ENCODE assay signal across 21 cellular contexts in genomic region chr6:48429021-48429420, GRCh38.
DNase-seq lines count a peak whose midpoint lies in the region; ATAC-seq, FAIRE-seq and TF ChIP-seq lines count a peak whose summit lies in the region.
"Had no signal": no experiment of that assay in that cellular context is flagged by ENCODE, and none has a peak within 500 bp of the region (broad histone marks: within the 10 kb centered on the region; RNA-seq: fewer than 3 reads in every experiment).

No MANE protein-coding gene starts in this region.

- no peak overlapping the region for H3K4me3 ChIP-seq in HepG2 (replicated peaks in 1 of 3; ENCODE audit: insufficient read depth in 1 of 3, low read depth in 2 of 3, low read length in 3 of 3)
- no peak overlapping the region for H3K4me3 ChIP-seq in right lobe of liver
- H3K4me3 ChIP-seq in cardiac fibroblast (replicated peaks in 1 of 2; ENCODE audit: low read depth in 2 of 2, low read length in 2 of 2) = no peak overlapping the region
- H3K4me3 ChIP-seq in WERI-Rb-1 (ENCODE audit: low read depth, low read length) = no peak overlapping the region
- H3K4me3 ChIP-seq in endodermal cell (ENCODE audit: low read length) = no peak overlapping the region
- H3K4me3 ChIP-seq: colonic mucosa, heart right ventricle had no signal

- H3K9ac ChIP-seq in HepG2 (ENCODE audit: insufficient read depth, low read depth, low read length) (no peak overlapping the region), endodermal cell (ENCODE audit: extremely low read depth, low read length, poor library complexity, severe bottlenecking) (no peak overlapping the region)

- H3K79me2 ChIP-seq in HepG2 (ENCODE audit: insufficient read depth, low read length) = no peaks in the 10 kb centered on the region

- TF ChIP-seq EP300 in HepG2 (IDR thresholded peaks at IDR 0.05; ENCODE audit: low read depth in 2 of 2, low read length in 2 of 2) = no peak
- TF ChIP-seq EP300 in HepG2 (CRISPR knock-in tag; IDR thresholded peaks at IDR 0.05; ENCODE audit: borderline replicate concordance) = no peak

- intact Hi-C loops in HepG2 (cut with micrococcal nuclease; ENCODE audit: unreplicated experiment) = no loop called here
- intact Hi-C loops in right lobe of liver (cut with DNase I) = no loop called here

- ATAC-seq in HepG2 (peak; percentile 24; the same call in 1 of the 3 replicates), right lobe of liver (no peak), HG03378 (IDR thresholded peaks at IDR 0.05; ENCODE audit: unreplicated experiment) (no peak)
- ATAC-seq: activated CD4-positive, CD25-positive, alpha-beta regulatory T cell treated with anti-CD3 and anti-CD28 coated beads, Interleukin-2, amount 50 U/mL, for 24 hours; heart right ventricle; stimulated activated naive CD8-positive, alpha-beta T cell treated with anti-CD3 and anti-CD28 coated beads, Interleukin-15, amount 100 ng/mL, for 72 hours had no signal

- POLR2A ChIA-PET in HepG2 (lab: Yijun Ruan, JAX) = no interaction called here

- H3K9me3 ChIP-seq in HepG2 (ENCODE audit: low read length) = no peaks in the 10 kb centered on the region
- no peaks in the 10 kb centered on the region for H3K9me3 ChIP-seq in right lobe of liver
- no peaks in the 10 kb centered on the region for H3K9me3 ChIP-seq in WERI-Rb-1 (ENCODE audit: severe bottlenecking)
- H3K9me3 ChIP-seq in endodermal cell (ENCODE audit: control insufficient read depth, low read length) = no peaks in the 10 kb centered on the region
- H3K9me3 ChIP-seq: colonic mucosa, heart right ventricle had no signal

- DNase-seq in HepG2 (ENCODE audit: low spot score) (no peak), right lobe of liver (no peak), NCI-H510A treated with DMSO at 0.1 percent for 48 hours (lab: John Stamatoyannopoulos, UW) (peak; percentile 96), cardiac fibroblast (ENCODE audit: low read depth in 2 of 2) (peak; percentile 6 to 17), WERI-Rb-1 (no peak), endodermal cell (no peak), mucosa of gallbladder (ENCODE audit: low spot score) (no peak)
- DNase-seq: amygdala; CD4-positive, CD25-positive, alpha-beta regulatory T cell; colonic mucosa; heart right ventricle; islet precursor cell; NCI-H2081 treated with DMSO at 0.1 percent for 48 hours; NK-92 treated with Interleukin-12 subunit alpha and Interleukin-12 subunit beta, amount 100 ng/mL, for 24 hours; Right ventricle myocardium superior; stimulated activated CD4-positive, alpha-beta T cell treated with anti-CD3 and anti-CD28 coated beads, Interleukin-15, amount 100 ng/mL, for 24 hours; stimulated activated naive CD8-positive, alpha-beta T cell treated with anti-CD3 and anti-CD28 coated beads, Interleukin-15, amount 100 ng/mL, for 72 hours had no signal

- H3K36me3 ChIP-seq in HepG2 (replicated peaks in 1 of 2; ENCODE audit: control insufficient read depth in 1 of 2, insufficient read depth in 2 of 2, low read length in 2 of 2) (no peaks in the 10 kb centered on the region), right lobe of liver (no peaks in the 10 kb centered on the region), WERI-Rb-1 (no peaks in the 10 kb centered on the region), endodermal cell (ENCODE audit: control insufficient read depth, insufficient read depth, low read length) (no peaks in the 10 kb centered on the region)
- H3K36me3 ChIP-seq: colonic mucosa, heart right ventricle had no signal

- no peaks in the 10 kb centered on the region for H3K36me3 Mint-ChIP-seq in endodermal cell (ENCODE audit: low read depth)
- H3K36me3 Mint-ChIP-seq: CD4-positive, CD25-positive, alpha-beta regulatory T cell had no signal

- TF ChIP-seq CTCF in HepG2 (CRISPR knock-in tag; IDR thresholded peaks at IDR 0.05) (no peak), right lobe of liver (IDR thresholded peaks at IDR 0.05) (no peak), cardiac fibroblast (IDR thresholded peaks at IDR 0.05; ENCODE audit: low read depth, low read length) (no peak), WERI-Rb-1 (IDR thresholded peaks at IDR 0.05; ENCODE audit: low read depth, low read length) (no peak), endodermal cell (conservative IDR thresholded peaks at IDR 0.05) (no peak)

- H3K27ac ChIP-seq in HepG2 (ENCODE audit: extremely low read length, insufficient read depth, low read length) (no peak overlapping the region), right lobe of liver (no peak overlapping the region), WERI-Rb-1 (no peak overlapping the region), endodermal cell (ENCODE audit: low read depth, low read length) (no peak overlapping the region)
- H3K27ac ChIP-seq: colonic mucosa, heart right ventricle had no signal

- H3K27me3 Mint-ChIP-seq in endodermal cell (ENCODE audit: insufficient read depth) = no peaks in the 10 kb centered on the region
- H3K27me3 Mint-ChIP-seq: CD4-positive, CD25-positive, alpha-beta regulatory T cell; stimulated activated naive CD8-positive, alpha-beta T cell treated with anti-CD3 and anti-CD28 coated beads, Interleukin-15, amount 100 ng/mL, for 72 hours had no signal

- H3K4me2 ChIP-seq in HepG2 (ENCODE audit: low read depth, low read length) = no peak overlapping the region

- H3K4me1 ChIP-seq in HepG2 (ENCODE audit: insufficient read depth, low read length) (peaks cover 26% of the 10 kb centered on the region), right lobe of liver (no peaks in the 10 kb centered on the region), endodermal cell (ENCODE audit: control insufficient read depth, insufficient read depth, low read length) (no peaks in the 10 kb centered on the region)
- H3K4me1 ChIP-seq: colonic mucosa, heart right ventricle had no signal

- H4K20me1 ChIP-seq in HepG2 (ENCODE audit: insufficient read depth, low read length) = no peaks in the 10 kb centered on the region

- no TSS peak for BruUV-seq in HepG2 (replicated peaks; lab: Mats Ljungman, UMichigan)

- FAIRE-seq in HepG2 (lab: Jason Lieb, UNC) = no peak
- FAIRE-seq: A204.1 had no signal

- TF ChIP-seq RAD21 in HepG2 (CRISPR knock-in tag; IDR thresholded peaks at IDR 0.05) = no peak

- CTCF ChIA-PET in HepG2 (lab: Yijun Ruan, JAX; ENCODE audit: low intra/inter-chr PET ratio, low total read pairs) = no interaction called here

- no peak overlapping the region for H3K27ac Mint-ChIP-seq in endodermal cell
- H3K27ac Mint-ChIP-seq: CD4-positive, CD25-positive, alpha-beta regulatory T cell; stimulated activated naive CD8-positive, alpha-beta T cell treated with anti-CD3 and anti-CD28 coated beads, Interleukin-15, amount 100 ng/mL, for 72 hours; T-helper 2 cell treated with Interferon-gamma antibody and Interleukin-4, amounts not matched to agents 5 μg/mL and 100 μg/mL, for 36 hours had no signal

- H3K4me3 Mint-ChIP-seq in endodermal cell = no peak overlapping the region
- H3K4me3 Mint-ChIP-seq: CD4-positive, CD25-positive, alpha-beta regulatory T cell; stimulated activated naive CD8-positive, alpha-beta T cell treated with anti-CD3 and anti-CD28 coated beads, Interleukin-15, amount 100 ng/mL, for 72 hours; T-helper 2 cell treated with Interferon-gamma antibody and Interleukin-4, amounts not matched to agents 5 μg/mL and 100 μg/mL, for 36 hours had no signal

- no peaks in the 10 kb centered on the region for H3K4me1 Mint-ChIP-seq in endodermal cell
- H3K4me1 Mint-ChIP-seq: CD4-positive, CD25-positive, alpha-beta regulatory T cell; stimulated activated naive CD8-positive, alpha-beta T cell treated with anti-CD3 and anti-CD28 coated beads, Interleukin-15, amount 100 ng/mL, for 72 hours had no signal

- in situ Hi-C loops in HepG2 (cut with HindIII; ENCODE audit: extremely low pct_ligation_motif_present, low pct_unique_long_range_greater_than_20kb) = no loop called here

- H2AFZ ChIP-seq in HepG2 (ENCODE audit: low read length) = no peak overlapping the region

- H3K27me3 ChIP-seq in HepG2 (ENCODE audit: control insufficient read depth in 1 of 2, insufficient read depth in 2 of 2, low read length in 2 of 2) (no peaks in the 10 kb centered on the region), right lobe of liver (no peaks in the 10 kb centered on the region), WERI-Rb-1 (ENCODE audit: insufficient read depth, low read depth, severe bottlenecking) (no peaks in the 10 kb centered on the region), endodermal cell (ENCODE audit: control insufficient read depth, insufficient read depth, low read length, poor library complexity, severe bottlenecking) (no peaks in the 10 kb centered on the region)
- H3K27me3 ChIP-seq: colonic mucosa, heart right ventricle had no signal

- H3K9me3 Mint-ChIP-seq in endodermal cell = no peaks in the 10 kb centered on the region
- H3K9me3 Mint-ChIP-seq: stimulated activated naive CD8-positive, alpha-beta T cell treated with anti-CD3 and anti-CD28 coated beads, Interleukin-15, amount 100 ng/mL, for 72 hours had no signal

- no peak for TF ChIP-seq POLR2A in HepG2 (IDR thresholded peaks at IDR 0.05; ENCODE audit: insufficient read depth in 1 of 2, low read depth in 2 of 2, low read length in 2 of 2)
- no peak for TF ChIP-seq POLR2A in right lobe of liver (IDR thresholded peaks at IDR 0.05)

TF ChIP-seq in HepG2, 621 proteins besides CTCF, POLR2A, EP300 and RAD21:
- no peak for TF ChIP-seq ZSCAN29 (CRISPR knock-in tag; conservative IDR thresholded peaks at IDR 0.05)
- TF ChIP-seq HBP1 (CRISPR knock-in tag; IDR thresholded peaks at IDR 0.05; ENCODE audit: low read depth) = no peak
TF ChIP-seq in HepG2: peak in this region for 0.

Comparison
In these comparisons a context has a peak if more than half of its experiments do, and no peak if none do; other contexts are left out.
1. DNase-seq: peak in NCI-H510A treated with DMSO at 0.1 percent for 48 hours (single experiment) and cardiac fibroblast (2 of 2); none in HepG2 (single experiment), right lobe of liver (0 of 3), WERI-Rb-1 (single experiment), endodermal cell (single experiment) and mucosa of gallbladder (single experiment).